8 cellular contexts compared by ENCODE assay signal in genomic region chr17:78798695-78799559, GRCh38. TPM values are rescaled to one million over a fixed set of nuclear protein-coding genes. Genes with fewer than 3 reads are reported as not detected.
DNase-seq lines count a peak whose midpoint lies in the region; ATAC-seq, FAIRE-seq and TF ChIP-seq lines count a peak whose summit lies in the region.

No MANE protein-coding gene starts in this region.

- dilution Hi-C loops in endothelial cell of umbilical vein (cut with MboI; ENCODE audit: extremely low pct_ligation_motif_present, low sequenced_read_pairs), result no loop called here

- no TSS peak for BruUV-seq in endothelial cell of umbilical vein (replicated peaks; lab: Mats Ljungman, UMichigan)

- H3K4me3 ChIP-seq in endothelial cell of umbilical vein (replicated peaks in 1 of 3; ENCODE audit: insufficient read depth in 1 of 3, low read depth in 1 of 3, low read length in 3 of 3) (no peak overlapping the region), osteoblast (ENCODE audit: insufficient read depth, low read length) (no peak overlapping the region)

- peak; percentile 38 to 41 for TF ChIP-seq CTCF in endothelial cell of umbilical vein (IDR thresholded peaks at IDR 0.05; ENCODE audit: extremely low read depth in 1 of 2, insufficient read depth in 1 of 2, low read depth in 1 of 2, low read length in 2 of 2)
- TF ChIP-seq CTCF in osteoblast (IDR thresholded peaks at IDR 0.05; ENCODE audit: extremely low read depth, low read depth, low read length), result peak; percentile 49

- H3K36me3 ChIP-seq in endothelial cell of umbilical vein (ENCODE audit: control insufficient read depth in 2 of 2, extremely low read depth in 1 of 2, insufficient read depth in 2 of 2, low read length in 2 of 2) (peaks cover 9 to 48% of the 10 kb centered on the region in 2 experiments), osteoblast (ENCODE audit: insufficient read depth, low read length) (peaks cover 70% of the 10 kb centered on the region)

- H3K4me1 ChIP-seq in endothelial cell of umbilical vein (ENCODE audit: control insufficient read depth, extremely low read depth, insufficient read depth, low read length), result no peaks in the 10 kb centered on the region
- no peaks in the 10 kb centered on the region for H3K4me1 ChIP-seq in osteoblast (ENCODE audit: insufficient read depth, low read length)

- no peak overlapping the region for H3K27ac ChIP-seq in endothelial cell of umbilical vein (ENCODE audit: insufficient read depth, low read depth, low read length)
- no peak overlapping the region for H3K27ac ChIP-seq in osteoblast (ENCODE audit: low read depth, low read length)

- intact Hi-C loops in endothelial cell of umbilical vein (cut with micrococcal nuclease), result loop anchor here (1.0 kb wide), 1 partner anchor 302 kb away; no protein-coding TSS in a partner anchor

- TF ChIP-seq POLR2A in endothelial cell of umbilical vein (IDR thresholded peaks at IDR 0.05; ENCODE audit: low read depth, low read length), result no peak

- no peaks in the 10 kb centered on the region for H3K9me3 Mint-ChIP-seq in activated T-cell treated with anti-CD3 and anti-CD28 coated beads, Interleukin-2, amount 50 U/mL, for 72 hours

- H2AFZ ChIP-seq in endothelial cell of umbilical vein (ENCODE audit: low read depth, low read length) (no peak overlapping the region), osteoblast (ENCODE audit: low read length) (no peak overlapping the region)

- H3K4me2 ChIP-seq in endothelial cell of umbilical vein (ENCODE audit: insufficient read depth, low read length) (no peak overlapping the region), osteoblast (ENCODE audit: insufficient read depth, low read length) (no peak overlapping the region)

- H4K20me1 ChIP-seq in endothelial cell of umbilical vein (replicated peaks; ENCODE audit: control insufficient read depth, extremely low read depth, insufficient read depth, low read length) (no peaks in the 10 kb centered on the region), osteoblast (ENCODE audit: insufficient read depth, low read length) (peaks cover 30% of the 10 kb centered on the region)

- POLR2A ChIA-PET in endothelial cell of umbilical vein (lab: Charles Lee), result no interaction called here

- no peak overlapping the region for H3K9ac ChIP-seq in endothelial cell of umbilical vein (replicated peaks; ENCODE audit: extremely low read depth, insufficient read depth, low read length)

- no peaks in the 10 kb centered on the region for H3K79me2 ChIP-seq in endothelial cell of umbilical vein (ENCODE audit: control insufficient read depth, insufficient read depth, low read length)
- H3K79me2 ChIP-seq in osteoblast (ENCODE audit: insufficient read depth, low read length), result peaks cover 41% of the 10 kb centered on the region

- peak overlapping the region; percentile 85 for H3K27ac Mint-ChIP-seq in activated T-cell treated with anti-CD3 and anti-CD28 coated beads, Interleukin-2, amount 50 U/mL, for 72 hours

- FAIRE-seq in endothelial cell of umbilical vein (lab: Jason Lieb, UNC), result peak; percentile 67

- H3K27me3 ChIP-seq in endothelial cell of umbilical vein (ENCODE audit: control insufficient read depth in 2 of 2, insufficient read depth in 2 of 2, low read length in 2 of 2) (no peaks in the 10 kb centered on the region), osteoblast (ENCODE audit: insufficient read depth, low read length) (no peaks in the 10 kb centered on the region)

- no peaks in the 10 kb centered on the region for H3K9me3 ChIP-seq in endothelial cell of umbilical vein (replicated peaks; ENCODE audit: control insufficient read depth, insufficient read depth, low read length)
- H3K9me3 ChIP-seq in osteoblast (ENCODE audit: low read depth, low read length), result no peaks in the 10 kb centered on the region

- H3K9me1 ChIP-seq in endothelial cell of umbilical vein (replicated peaks; ENCODE audit: control insufficient read depth, extremely low read depth, insufficient read depth, low read length), result no peaks in the 10 kb centered on the region

- H3K4me3 Mint-ChIP-seq in activated T-cell treated with anti-CD3 and anti-CD28 coated beads, Interleukin-2, amount 50 U/mL, for 72 hours, result peak overlapping the region in 1 of 2 donors; percentile 58

- H3K36me3 Mint-ChIP-seq in activated T-cell treated with anti-CD3 and anti-CD28 coated beads, Interleukin-2, amount 50 U/mL, for 72 hours (ENCODE audit: insufficient read depth in 2 of 2), result peaks cover 17 to 50% of the 10 kb centered on the region in 2 donors

- peaks cover 41% of the 10 kb centered on the region for H3K4me1 Mint-ChIP-seq in activated T-cell treated with anti-CD3 and anti-CD28 coated beads, Interleukin-2, amount 50 U/mL, for 72 hours (ENCODE audit: low read depth)

- no peaks in the 10 kb centered on the region for H3K27me3 Mint-ChIP-seq in activated T-cell treated with anti-CD3 and anti-CD28 coated beads, Interleukin-2, amount 50 U/mL, for 72 hours (ENCODE audit: low read depth)

- CTCF ChIA-PET in endothelial cell of umbilical vein (lab: Charles Lee), result interaction anchor here (0.8 to 3.8 kb wide), 10 partner anchors 9 to 302 kb away, joined by 3 to 29 read pairs (median 3); no protein-coding TSS in a partner anchor

- peak; percentile 58 to 72 for ATAC-seq in activated T-cell treated with anti-CD3 and anti-CD28 coated beads, Interleukin-2, amount 50 U/mL, for 72 hours (replicated peaks in 1 of 2)

- peak in 1 of 2 donors; percentile 47 for DNase-seq in activated T-cell treated with anti-CD3 and anti-CD28 coated beads, Interleukin-2, amount 50 U/mL, for 72 hours
- DNase-seq in activated T-cell treated with anti-CD3 and anti-CD28 coated beads, Interleukin-2, amount 50 U/mL, for 48 hours, result no peak
- DNase-seq in RPMI8226 (peak; percentile 48), endothelial cell of umbilical vein (ENCODE audit: low read depth, low spot score) (peak; percentile 28), osteoblast (ENCODE audit: insufficient read length, low spot score, missing footprints) (peak; percentile 94), ecto neural progenitor cell (ENCODE audit: low spot score) (no peak), NCI-H1105 treated with DMSO at 0.1 percent for 48 hours (lab: John Stamatoyannopoulos, UW) (no peak)
- DNase-seq in activated effector memory CD4-positive, alpha-beta T cell treated with anti-CD3 and anti-CD28 coated beads, Interleukin-2, amount 50 U/mL, for 16 hours, result no peak

TF ChIP-seq in endothelial cell of umbilical vein, 7 proteins besides CTCF, POLR2A, EP300 and RAD21:
- TF ChIP-seq JUN (IDR thresholded peaks at IDR 0.05; ENCODE audit: borderline replicate concordance, insufficient read depth, insufficient read length, low read depth) (no peak), POLR2AphosphoS5 (IDR thresholded peaks at IDR 0.05; ENCODE audit: insufficient read depth, low read depth, low read length) (no peak), MAX (IDR thresholded peaks at IDR 0.05; ENCODE audit: insufficient read depth, insufficient read length) (no peak), GATA2 (IDR thresholded peaks at IDR 0.05; ENCODE audit: insufficient read depth, insufficient read length, low read depth, low read length) (no peak), FOS (IDR thresholded peaks at IDR 0.05; ENCODE audit: borderline replicate concordance, insufficient read depth, low read length) (no peak), MYC (IDR thresholded peaks at IDR 0.05; ENCODE audit: low read depth, low read length) (no peak), EZH2 (IDR thresholded peaks at IDR 0.05; ENCODE audit: borderline replicate concordance, low read depth, low read length, severe bottlenecking) (no peak)

RNA-seq across cellular contexts. Expression of gene CYTH1, which starts 16.9 kb away (rescaled TPM):
- 100 to 1,000 TPM; 163 to 204 TPM for total RNA-seq in activated T-cell treated with anti-CD3 and anti-CD28 coated beads, Interleukin-2, amount 50 U/mL, for 72 hours
- total RNA-seq in endothelial cell of umbilical vein (49.9 and 54.2 TPM in 2 replicates), osteoblast (20.9 and 21.4 TPM in 2 replicates)
- polyA plus RNA-seq in endothelial cell of umbilical vein, result 34.5 and 35.9 TPM in 2 replicates
- polyA plus RNA-seq in endothelial cell of umbilical vein (2011; cell fraction: cytosol; rRNA removed), result 25.4 and 26.5 TPM in 2 replicates
- polyA plus RNA-seq in endothelial cell of umbilical vein (2011; cell fraction: nucleus; rRNA removed), result 185 and 215 TPM in 2 replicates
- polyA plus RNA-seq in endothelial cell of umbilical vein (2012), result 37.3 and 37.4 TPM in 2 replicates
- 57.1 and 60.9 TPM in 2 replicates for polyA minus RNA-seq in endothelial cell of umbilical vein
- 3.9 TPM for polyA minus RNA-seq in endothelial cell of umbilical vein (2011; cell fraction: cytosol; rRNA and poly(A)+ RNA removed)
- polyA minus RNA-seq in endothelial cell of umbilical vein (2011; cell fraction: nucleus; rRNA and poly(A)+ RNA removed), result 50.5 and 74.1 TPM in 2 replicates

RNA-seq across cellular contexts. Expression of gene USP36, which starts 41.7 kb away (rescaled TPM):
- 100 to 1,000 TPM; 113 to 124 TPM for total RNA-seq in activated T-cell treated with anti-CD3 and anti-CD28 coated beads, Interleukin-2, amount 50 U/mL, for 72 hours
- total RNA-seq in endothelial cell of umbilical vein, result 46.6 and 49.8 TPM in 2 replicates
- polyA plus RNA-seq in endothelial cell of umbilical vein, result 20.6 and 29.8 TPM in 2 replicates
- 16.2 TPM in 2 replicates for polyA plus RNA-seq in endothelial cell of umbilical vein (2011; cell fraction: cytosol; rRNA removed)
- 99.4 and 100 TPM in 2 replicates for polyA plus RNA-seq in endothelial cell of umbilical vein (2011; cell fraction: nucleus; rRNA removed)
- 37.7 and 49.1 TPM in 2 replicates for polyA plus RNA-seq in endothelial cell of umbilical vein (2012)
- 35.2 and 39.6 TPM in 2 replicates for polyA minus RNA-seq in endothelial cell of umbilical vein
- 23.9 TPM for polyA minus RNA-seq in endothelial cell of umbilical vein (2011; cell fraction: cytosol; rRNA and poly(A)+ RNA removed)
- 41.5 and 45.4 TPM in 2 replicates for polyA minus RNA-seq in endothelial cell of umbilical vein (2011; cell fraction: nucleus; rRNA and poly(A)+ RNA removed)
- total RNA-seq in osteoblast, result 30.8 and 34.8 TPM in 2 replicates

Comparison
In these comparisons a context has a peak if more than half of its experiments do, and no peak if none do; other contexts are left out.
1. DNase-seq: peak in RPMI8226 (single experiment), endothelial cell of umbilical vein (single experiment) and osteoblast (single experiment); none in activated T-cell treated with anti-CD3 and anti-CD28 coated beads, Interleukin-2, amount 50 U/mL, for 48 hours (0 of 2), ecto neural progenitor cell (single experiment), NCI-H1105 treated with DMSO at 0.1 percent for 48 hours (single experiment) and activated effector memory CD4-positive, alpha-beta T cell treated with anti-CD3 and anti-CD28 coated beads, Interleukin-2, amount 50 U/mL, for 16 hours (single experiment).